In genomic region chr9:130940693-130941576, GRCh38 we compare ENCODE assay signal across 9 cellular contexts. TPM values are rescaled to one million over a fixed set of nuclear protein-coding genes. Genes with fewer than 3 reads are reported as not detected.
A peak's percentile ranks its signal among the peaks of the same experiment; 100 is the strongest.
DNase-seq lines count a peak whose midpoint lies in the region; TF ChIP-seq lines count a peak whose summit lies in the region.
"Had no signal": no experiment of that assay in that cellular context is flagged by ENCODE, and none has a peak within 500 bp of the region (broad histone marks: within the 10 kb centered on the region; RNA-seq: fewer than 3 reads in every experiment).

No MANE protein-coding gene starts in this region.

- H3K4me3 ChIP-seq in right atrium auricular region = no peak overlapping the region
- no peak overlapping the region for H3K4me3 ChIP-seq in sigmoid colon

- TF ChIP-seq CTCF in right atrium auricular region (IDR thresholded peaks at IDR 0.05) (peak; percentile 76 to 88), sigmoid colon (IDR thresholded peaks at IDR 0.05) (peak; percentile 80 to 86 (median 82))

- H3K27me3 ChIP-seq in right atrium auricular region = peaks cover 8 to 24% of the 10 kb centered on the region in 2 donors
- peaks cover 32 to 62% (median 60%) of the 10 kb centered on the region in 3 donors for H3K27me3 ChIP-seq in sigmoid colon

- no peaks in the 10 kb centered on the region for H3K9me3 ChIP-seq in right atrium auricular region
- no peaks in the 10 kb centered on the region for H3K9me3 ChIP-seq in sigmoid colon

- no peak overlapping the region for H3K27ac Mint-ChIP-seq in activated naive CD8-positive, alpha-beta T cell

- peaks cover 8% of the 10 kb centered on the region for H3K4me1 Mint-ChIP-seq in activated naive CD8-positive, alpha-beta T cell (ENCODE audit: low read depth)

- WGBS in sigmoid colon, 2 donors = 3 to 7% methylated on average over 36 of the region's 36 CpGs

- H3K27me3 Mint-ChIP-seq in activated naive CD8-positive, alpha-beta T cell = peaks cover 30% of the 10 kb centered on the region

- no peaks in the 10 kb centered on the region for H3K9me3 Mint-ChIP-seq in activated naive CD8-positive, alpha-beta T cell (ENCODE audit: low read depth)

- H3K36me3 ChIP-seq in right atrium auricular region (no peaks in the 10 kb centered on the region), sigmoid colon (no peaks in the 10 kb centered on the region)

- no peaks in the 10 kb centered on the region for H3K36me3 Mint-ChIP-seq in activated naive CD8-positive, alpha-beta T cell

- TF ChIP-seq POLR2A in sigmoid colon (IDR thresholded peaks at IDR 0.05) = no peak

- H3K27ac ChIP-seq in right atrium auricular region = no peak overlapping the region
- H3K27ac ChIP-seq in sigmoid colon = no peak overlapping the region

- intact Hi-C loops in sigmoid colon (cut with DNase I) = loop anchor here (1.0 to 5.0 kb wide), 2 partner anchors 74 to 240 kb away; no protein-coding TSS in a partner anchor

- peak; percentile 88 for DNase-seq in DMS79 treated with DMSO at 0.1 percent for 48 hours (lab: John Stamatoyannopoulos, UW)
- peak; percentile 98 for DNase-seq in HuH-7.5 (ENCODE audit: low spot score)
- DNase-seq in SK-N-DZ (ENCODE audit: low spot score) = peak; percentile 43
- DNase-seq in right atrium auricular region (ENCODE audit: low spot score) = peak; percentile 65
- peak; percentile 79 for DNase-seq in sigmoid colon
- DNase-seq in DMS114 treated with DMSO at 0.1 percent for 48 hours (lab: John Stamatoyannopoulos, UW; ENCODE audit: unreplicated experiment) = no peak
- DNase-seq in H4 (ENCODE audit: low spot score) = no peak

- no peak for TF ChIP-seq EP300 in sigmoid colon (IDR thresholded peaks at IDR 0.05)

- peak overlapping the region; percentile 27 for H3K4me3 Mint-ChIP-seq in activated naive CD8-positive, alpha-beta T cell

- H3K4me1 ChIP-seq in right atrium auricular region (peaks cover 0 to 36% of the 10 kb centered on the region in 2 donors), sigmoid colon (peaks cover 0 to 42% (median 29%) of the 10 kb centered on the region in 4 donors)

RNA-seq across cellular contexts. Expression of gene FIBCD1, which starts 1.9 kb away (rescaled TPM):
- polyA plus RNA-seq in SK-N-DZ (2014; cell fraction: cytosol; rRNA removed) = not detected in 2 replicates
- 0.83 TPM in 1 of 2 replicates, not detected in the other for polyA plus RNA-seq in SK-N-DZ (2014; cell fraction: nucleus; rRNA removed)
- 1 to 10 TPM in 1 of 2 donors, under 1 TPM in 1; 0.20 to 4.6 TPM for total RNA-seq in right atrium auricular region
- total RNA-seq in sigmoid colon = under 1 TPM in 1 of 4 donors, not detected in 3; 0.36 TPM
- polyA plus RNA-seq in sigmoid colon = 10 to 100 TPM in 2 of 3 donors, 1 to 10 TPM in 1; 9.6 to 11.9 (median 11.6) TPM
- total RNA-seq in H4 (2014; rRNA removed; shearing (Covaris generic)) = 5.3 and 7.5 TPM in 2 replicates
- total RNA-seq: T-helper 1 cell treated with Interleukin-12 subunit alpha and Interleukin-12 subunit beta and Interleukin-4 antibody, amounts not matched to agents 30 ng/mL and 1 ng/mL, for 36 hours had no signal

RNA-seq across cellular contexts. Expression of gene QRFP, which starts 44.3 kb away (rescaled TPM):
- not detected in 2 replicates for polyA plus RNA-seq in SK-N-DZ (2014; cell fraction: cytosol; rRNA removed)
- polyA plus RNA-seq in SK-N-DZ (2014; cell fraction: nucleus; rRNA removed) = not detected in 2 replicates
- not detected for total RNA-seq in right atrium auricular region
- total RNA-seq in sigmoid colon = not detected
- under 1 TPM in 1 of 3 donors, not detected in 2; 0.20 TPM for polyA plus RNA-seq in sigmoid colon
- total RNA-seq in H4 (2014; rRNA removed; shearing (Covaris generic)) = not detected in 2 replicates
- total RNA-seq: T-helper 1 cell treated with Interleukin-12 subunit alpha and Interleukin-12 subunit beta and Interleukin-4 antibody, amounts not matched to agents 30 ng/mL and 1 ng/mL, for 36 hours had no signal

Comparison
In these comparisons a context has a peak if more than half of its experiments do, and no peak if none do; other contexts are left out.
1. DNase-seq: peak in DMS79 treated with DMSO at 0.1 percent for 48 hours (single experiment), HuH-7.5 (single experiment), SK-N-DZ (single experiment), right atrium auricular region (single experiment) and sigmoid colon (single experiment); none in DMS114 treated with DMSO at 0.1 percent for 48 hours (single experiment) and H4 (single experiment).